8 cellular contexts compared by ENCODE assay signal in the genomic region with DNA sequence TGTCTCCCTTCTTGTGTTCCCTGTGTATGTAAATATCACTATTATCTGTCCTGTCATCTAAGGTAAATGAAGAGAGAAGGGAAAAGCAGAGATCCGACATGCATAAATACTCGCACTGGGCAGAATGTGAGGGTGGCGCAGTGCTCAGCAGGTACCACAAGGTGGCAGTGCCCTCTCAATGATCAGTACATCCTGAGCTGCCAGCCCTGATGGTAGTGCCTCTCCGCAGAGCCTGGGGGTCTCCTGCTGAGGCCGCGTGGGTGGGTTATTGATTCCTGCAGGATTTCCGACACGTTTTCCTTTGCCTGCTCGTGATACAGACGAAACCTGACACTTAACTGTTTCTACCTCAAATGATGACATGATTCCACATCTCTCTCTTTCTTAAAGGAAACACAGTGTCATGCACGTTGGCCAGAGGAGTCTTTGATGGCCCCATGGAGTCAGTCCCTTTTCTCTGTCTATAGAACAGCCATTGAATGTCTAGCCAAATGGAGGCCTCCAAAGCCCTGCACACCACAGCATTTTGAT. TPM values are rescaled to one million over a fixed set of nuclear protein-coding genes. Genes with fewer than 3 reads are reported as not detected.
DNase-seq lines count a peak whose midpoint lies in the region; ATAC-seq, FAIRE-seq and TF ChIP-seq lines count a peak whose summit lies in the region.

No MANE protein-coding gene starts in this region.

- H3K9me3 ChIP-seq in testis, result no peaks in the 10 kb centered on the region

- peak; percentile 94 for TF ChIP-seq RAD21 in Ishikawa (IDR thresholded peaks at IDR 0.05; ENCODE audit: low read depth)

- intact Hi-C loops in testis (cut with DNase I; ENCODE audit: low total_unique reads), result loop anchor here (5.0 kb wide), 2 partner anchors 32 to 273 kb away; no protein-coding TSS in a partner anchor

- H3K27me3 ChIP-seq in testis, result no peaks in the 10 kb centered on the region

- no peak for FAIRE-seq in RCC 7860 (lab: Jason Lieb, UNC)

- TF ChIP-seq CTCF in foreskin fibroblast (IDR thresholded peaks at IDR 0.05; ENCODE audit: low read depth, low read length) (peak; percentile 95), omental fat pad (IDR thresholded peaks at IDR 0.05) (peak in 2 of 3 donors; percentile 20 to 65), testis (IDR thresholded peaks at IDR 0.05) (peak; percentile 72 to 90 (median 81))

- ATAC-seq in GM21723 (IDR thresholded peaks at IDR 0.05; ENCODE audit: unreplicated experiment), result peak; percentile 97
- ATAC-seq in omental fat pad (ENCODE audit: low FRiP score), result peak; percentile 80

- no peaks in the 10 kb centered on the region for H3K4me1 ChIP-seq in testis

- no peak for TF ChIP-seq EP300 in Ishikawa (IDR thresholded peaks at IDR 0.05; ENCODE audit: borderline replicate concordance)

- TF ChIP-seq POLR2A in testis (IDR thresholded peaks at IDR 0.05), result no peak

- 14 to 27% methylated on average over 11 of the region's 11 CpGs for WGBS in testis, 2 donors

- H3K27ac ChIP-seq in testis, result no peak overlapping the region

- DNase-seq in ELR (ENCODE audit: low read depth), result peak; percentile 70
- peak; percentile 36 for DNase-seq in RCC 7860 (ENCODE audit: low spot score)
- DNase-seq in activated T-helper 1 cell treated with anti-CD3 and anti-CD28 coated beads, Interleukin-2, amount 50 U/mL, for 16 hours (ENCODE audit: low read depth in 1 of 2, low spot score in 1 of 2), result peak; percentile 39 to 44
- peak; percentile 47 to 85 for DNase-seq in foreskin fibroblast
- DNase-seq in omental fat pad (ENCODE audit: low spot score), result peak; percentile 58
- peak; percentile 85 for DNase-seq in testis

- no peaks in the 10 kb centered on the region for H3K36me3 ChIP-seq in testis (ENCODE audit: low read depth, missing control alignments)

- H3K4me3 ChIP-seq in foreskin fibroblast (ENCODE audit: low read depth in 1 of 2, low read length in 2 of 2) (no peak overlapping the region), testis (no peak overlapping the region)

TF ChIP-seq in Ishikawa, 13 proteins besides CTCF, POLR2A, EP300 and RAD21:
- TF ChIP-seq, protein P1, sequence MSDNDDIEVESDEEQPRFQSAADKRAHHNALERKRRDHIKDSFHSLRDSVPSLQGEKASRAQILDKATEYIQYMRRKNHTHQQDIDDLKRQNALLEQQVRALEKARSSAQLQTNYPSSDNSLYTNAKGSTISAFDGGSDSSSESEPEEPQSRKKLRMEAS (IDR thresholded peaks at IDR 0.05), result no peak
- TF ChIP-seq, protein P2, sequence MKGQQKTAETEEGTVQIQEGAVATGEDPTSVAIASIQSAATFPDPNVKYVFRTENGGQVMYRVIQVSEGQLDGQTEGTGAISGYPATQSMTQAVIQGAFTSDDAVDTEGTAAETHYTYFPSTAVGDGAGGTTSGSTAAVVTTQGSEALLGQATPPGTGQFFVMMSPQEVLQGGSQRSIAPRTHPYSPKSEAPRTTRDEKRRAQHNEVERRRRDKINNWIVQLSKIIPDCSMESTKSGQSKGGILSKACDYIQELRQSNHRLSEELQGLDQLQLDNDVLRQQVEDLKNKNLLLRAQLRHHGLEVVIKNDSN (IDR thresholded peaks at IDR 0.05), result no peak
- TF ChIP-seq NFIC (IDR thresholded peaks at IDR 0.05) (no peak), FOXM1 (IDR thresholded peaks at IDR 0.05; ENCODE audit: borderline replicate concordance, low read depth) (no peak), TAF1 (IDR thresholded peaks at IDR 0.05; ENCODE audit: low read depth) (no peak), TEAD4 (IDR thresholded peaks at IDR 0.05) (no peak), TCF12 (IDR thresholded peaks at IDR 0.05; ENCODE audit: low read depth) (no peak), YY1 (IDR thresholded peaks at IDR 0.05; ENCODE audit: low read depth) (no peak), ZBTB7A (IDR thresholded peaks at IDR 0.05; ENCODE audit: low read depth) (no peak), EGR1 (IDR thresholded peaks at IDR 0.05) (no peak), CREB1 (IDR thresholded peaks at IDR 0.05; ENCODE audit: low read depth) (no peak), CEBPB (IDR thresholded peaks at IDR 0.05) (no peak)
- TF ChIP-seq, protein P3, sequence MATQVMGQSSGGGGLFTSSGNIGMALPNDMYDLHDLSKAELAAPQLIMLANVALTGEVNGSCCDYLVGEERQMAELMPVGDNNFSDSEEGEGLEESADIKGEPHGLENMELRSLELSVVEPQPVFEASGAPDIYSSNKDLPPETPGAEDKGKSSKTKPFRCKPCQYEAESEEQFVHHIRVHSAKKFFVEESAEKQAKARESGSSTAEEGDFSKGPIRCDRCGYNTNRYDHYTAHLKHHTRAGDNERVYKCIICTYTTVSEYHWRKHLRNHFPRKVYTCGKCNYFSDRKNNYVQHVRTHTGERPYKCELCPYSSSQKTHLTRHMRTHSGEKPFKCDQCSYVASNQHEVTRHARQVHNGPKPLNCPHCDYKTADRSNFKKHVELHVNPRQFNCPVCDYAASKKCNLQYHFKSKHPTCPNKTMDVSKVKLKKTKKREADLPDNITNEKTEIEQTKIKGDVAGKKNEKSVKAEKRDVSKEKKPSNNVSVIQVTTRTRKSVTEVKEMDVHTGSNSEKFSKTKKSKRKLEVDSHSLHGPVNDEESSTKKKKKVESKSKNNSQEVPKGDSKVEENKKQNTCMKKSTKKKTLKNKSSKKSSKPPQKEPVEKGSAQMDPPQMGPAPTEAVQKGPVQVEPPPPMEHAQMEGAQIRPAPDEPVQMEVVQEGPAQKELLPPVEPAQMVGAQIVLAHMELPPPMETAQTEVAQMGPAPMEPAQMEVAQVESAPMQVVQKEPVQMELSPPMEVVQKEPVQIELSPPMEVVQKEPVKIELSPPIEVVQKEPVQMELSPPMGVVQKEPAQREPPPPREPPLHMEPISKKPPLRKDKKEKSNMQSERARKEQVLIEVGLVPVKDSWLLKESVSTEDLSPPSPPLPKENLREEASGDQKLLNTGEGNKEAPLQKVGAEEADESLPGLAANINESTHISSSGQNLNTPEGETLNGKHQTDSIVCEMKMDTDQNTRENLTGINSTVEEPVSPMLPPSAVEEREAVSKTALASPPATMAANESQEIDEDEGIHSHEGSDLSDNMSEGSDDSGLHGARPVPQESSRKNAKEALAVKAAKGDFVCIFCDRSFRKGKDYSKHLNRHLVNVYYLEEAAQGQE (IDR thresholded peaks at IDR 0.05; ENCODE audit: low read depth), result no peak
TF ChIP-seq in Ishikawa: peak in this region for 0.

RNA-seq across cellular contexts. Expression of a gene that starts 19.8 kb away (rescaled TPM):
- 1 to 10 TPM in 3 of 4 donors, not detected in 1; 1.5 to 3.3 (median 2.8) TPM for total RNA-seq in omental fat pad
- 1 to 10 TPM; 3.7 to 5.9 TPM for total RNA-seq in testis
- 2.2 TPM for polyA plus RNA-seq in testis (ENCODE audit: insufficient read depth, low read depth, low replicate concordance)

RNA-seq across cellular contexts. Expression of a gene that starts 23.3 kb away (rescaled TPM):
- total RNA-seq in omental fat pad (not detected), testis (1 to 10 TPM; 4.0 to 6.6 TPM)
- polyA plus RNA-seq in testis (ENCODE audit: insufficient read depth, low read depth, low replicate concordance), result 12.8 TPM

RNA-seq across cellular contexts. Expression of a gene that starts 39.3 kb away (rescaled TPM):
- total RNA-seq in omental fat pad, result not detected
- under 1 TPM in 1 of 2 donors, not detected in 1; 0.12 TPM for total RNA-seq in testis
- polyA plus RNA-seq in testis (ENCODE audit: insufficient read depth, low read depth, low replicate concordance), result 0.20 TPM

Comparison
In these comparisons a context has a peak if more than half of its experiments do, and no peak if none do; other contexts are left out.
1. CTCF ChIP-seq: peak in every context shown above with its lines; median percentile 95 in foreskin fibroblast; 81 in testis; 42 in omental fat pad.
2. RNA of a gene that starts 23.3 kb away (total RNA-seq): 4.0 to 6.6 TPM in testis; not detected in omental fat pad; every median in the first group is over 4 times any median in the second.
3. Peak in every context shown above with its lines, with median percentiles within 50 percentile points of each other: DNase-seq.